Comparison of ENCODE assay signal across 30 cellular contexts in genomic region chr22:16586991-16587390, GRCh38. TPM values are rescaled to one million over a fixed set of nuclear protein-coding genes. Genes with fewer than 3 reads are reported as not detected.
DNase-seq lines count a peak whose midpoint lies in the region; ATAC-seq, FAIRE-seq and TF ChIP-seq lines count a peak whose summit lies in the region.
"Had no signal": no experiment of that assay in that cellular context is flagged by ENCODE, and none has a peak within 500 bp of the region (broad histone marks: within the 10 kb centered on the region; RNA-seq: fewer than 3 reads in every experiment).

No MANE protein-coding gene starts in this region.

- no peak for TF ChIP-seq EP300 in K562 (IDR thresholded peaks at IDR 0.05; ENCODE audit: low read length)

- intact Hi-C loops in K562 (cut with micrococcal nuclease), result no loop called here

- no peaks in the 10 kb centered on the region for H3K79me2 ChIP-seq in K562 (ENCODE audit: control insufficient read depth, insufficient read depth, low read length)

- H3K4me1 ChIP-seq in K562 (replicated peaks in 1 of 2; ENCODE audit: control insufficient read depth in 2 of 2, insufficient read depth in 2 of 2, low read length in 2 of 2), result peaks cover 7 to 10% of the 10 kb centered on the region in 2 experiments
- H3K4me1 ChIP-seq: BE2C, BLaER1 had no signal

- TF ChIP-seq RAD21 in K562 (CRISPR knock-in tag; conservative IDR thresholded peaks at IDR 0.05 in 1 of 2, IDR thresholded peaks at IDR 0.05 in 1 of 2), result no peak

- no peaks in the 10 kb centered on the region for H3K9me1 ChIP-seq in K562 (ENCODE audit: control insufficient read depth, insufficient read depth, low read length)

- CTCF ChIA-PET in K562 (lab: Yijun Ruan, JAX; ENCODE audit: low intra/inter-chr PET ratio), result no interaction called here

- FAIRE-seq in K562 (lab: Jason Lieb, UNC), result no peak
- FAIRE-seq: A204.1, GM12878, GM12892, GM18507 had no signal

- H3K27ac ChIP-seq in K562 (ENCODE audit: extremely low read depth, low read depth, low read length), result no peak overlapping the region
- H3K27ac ChIP-seq: BLaER1 had no signal

- H3K9ac ChIP-seq in K562 (ENCODE audit: insufficient read depth in 1 of 2, low read depth in 2 of 2, low read length in 2 of 2), result no peak overlapping the region
- H3K9ac ChIP-seq: BLaER1 had no signal

- H3K27me3 ChIP-seq in MG63 (no peaks in the 10 kb centered on the region), K562 (ENCODE audit: control insufficient read depth in 2 of 2, insufficient read depth in 2 of 2, low read length in 2 of 2) (no peaks in the 10 kb centered on the region; a peak in 1 of 5 replicates)
- H3K27me3 ChIP-seq: BE2C, BLaER1 had no signal

- 24% methylated on average over 3 of the region's 3 CpGs for WGBS in K562 (ENCODE audit: insufficient coverage, low coverage, missing lambda C conversion rate)

- ATAC-seq in K562 (no peak), GM19397 (IDR thresholded peaks at IDR 0.05; ENCODE audit: unreplicated experiment) (no peak)
- ATAC-seq: GM12878 had no signal

- TF ChIP-seq POLR2A in K562 (conservative IDR thresholded peaks at IDR 0.05), result no peak

- POLR2A ChIA-PET in K562 (lab: Yijun Ruan, JAX), result interaction anchor here (1.6 kb wide), 1 partner anchor 16 kb away, joined by 5 read pairs; no protein-coding TSS in a partner anchor

- BruUV-seq in K562 (replicated peaks; lab: Mats Ljungman, UMichigan), result no TSS peak

- no peak overlapping the region for H3K4me2 ChIP-seq in K562 (ENCODE audit: insufficient read depth, low read length)
- H3K4me2 ChIP-seq: BLaER1 had no signal

- TF ChIP-seq CTCF in K562 (IDR thresholded peaks at IDR 0.05 in 2 of 3, conservative IDR thresholded peaks at IDR 0.05 in 1 of 3; ENCODE audit: insufficient read depth in 2 of 3, low read depth in 1 of 3, low read length in 3 of 3), result no peak

- no peaks in the 10 kb centered on the region for H3K36me3 ChIP-seq in MG63
- no peaks in the 10 kb centered on the region for H3K36me3 ChIP-seq in K562 (ENCODE audit: control insufficient read depth, insufficient read depth, low read length)
- H3K36me3 ChIP-seq: BE2C, BLaER1 had no signal

- H3K9me3 ChIP-seq in MG63 (no peaks in the 10 kb centered on the region), K562 (replicated peaks; ENCODE audit: control insufficient read depth, insufficient read depth, low read depth, low read length) (no peaks in the 10 kb centered on the region)
- H3K9me3 ChIP-seq: BE2C, BLaER1 had no signal

- no peak overlapping the region for H2AFZ ChIP-seq in K562 (ENCODE audit: low read depth, low read length)

- H3K4me3 ChIP-seq in MG63 (no peak overlapping the region), K562 (no peak overlapping the region)
- H3K4me3 ChIP-seq: BLaER1, GM12878 had no signal

- DNase-seq in MG63 (peak; percentile 24), K562 (ENCODE audit: extremely low read depth in 1 of 4, low spot score in 3 of 4) (peak in 1 of 4 experiments; percentile 10), NCI-H128 (lab: John Stamatoyannopoulos, UW; ENCODE audit: unreplicated experiment) (no peak)
- DNase-seq in activated T-cell treated with anti-CD3 and anti-CD28 coated beads, Interleukin-2, amount 50 U/mL, for 1 hour, result no peak
- DNase-seq: 8988T; ACHN; BE2C; C1 segment of cervical spinal cord; CD4-positive, alpha-beta memory T cell; CD4-positive, CD25-positive, alpha-beta regulatory T cell; CD8-positive, alpha-beta memory T cell; COR-L47; DMS 273 treated with DMSO at 0.1 percent for 48 hours; DMS153; DMS53; DMS79; DND-41; EL; GDM1 had no signal

- no peaks in the 10 kb centered on the region for H4K20me1 ChIP-seq in K562 (replicated peaks; ENCODE audit: control insufficient read depth, insufficient read depth, low read length)
- H4K20me1 ChIP-seq: BLaER1 had no signal

- in situ Hi-C loops in K562 (cut with MboI), result no loop called here

TF ChIP-seq in K562, 482 proteins besides CTCF, POLR2A, EP300 and RAD21:
- TF ChIP-seq KLF13 (tag; IDR thresholded peaks at IDR 0.05; ENCODE audit: borderline replicate concordance, low read depth) (no peak), ATF3 (IDR thresholded peaks at IDR 0.05) (peak; percentile 67), ATF3 (CRISPR knock-in tag; conservative IDR thresholded peaks at IDR 0.05) (no peak), JUND (IDR thresholded peaks at IDR 0.05; ENCODE audit: borderline replicate concordance, low read depth, low read length) (peak; percentile 56; the same call in 1 of the 2 replicates), JUND (tag; IDR thresholded peaks at IDR 0.05; ENCODE audit: borderline replicate concordance, low read depth, low read length) (peak; percentile 47; the same call in 1 of the 3 replicates), NFE2 (IDR thresholded peaks at IDR 0.05; ENCODE audit: low read depth) (0 out of 2 replicates have a peak, but pooled peaks have one; percentile 25), CHAMP1 (IDR thresholded peaks at IDR 0.05) (no peak), EHMT2 (IDR thresholded peaks at IDR 0.05) (0 out of 2 replicates have a peak, but pooled peaks have one; percentile 13), CC2D1A (IDR thresholded peaks at IDR 0.05) (no peak), CCAR2 (IDR thresholded peaks at IDR 0.05; ENCODE audit: low read depth, low read length) (no peak), JUNB (CRISPR knock-in tag; conservative IDR thresholded peaks at IDR 0.05) (0 out of 2 replicates have a peak, but pooled peaks have one; percentile 17), SAFB (IDR thresholded peaks at IDR 0.05; ENCODE audit: borderline replicate concordance, low read depth, low read length) (no peak), JUN (IDR thresholded peaks at IDR 0.05; ENCODE audit: borderline replicate concordance, low read depth, low read length) (peak; percentile 50; the same call in 1 of the 2 replicates), JUN (CRISPR knock-in tag; IDR thresholded peaks at IDR 0.05; ENCODE audit: borderline replicate concordance) (no peak), TCF7L2 (IDR thresholded peaks at IDR 0.05; ENCODE audit: low read depth, low read length) (no peak), MAFK (IDR thresholded peaks at IDR 0.05; ENCODE audit: low read length) (0 out of 2 replicates have a peak, but pooled peaks have one; percentile 8), ZNF639 (CRISPR knock-in tag; conservative IDR thresholded peaks at IDR 0.05 in 1 of 2, IDR thresholded peaks at IDR 0.05 in 1 of 2) (peak in 1 of 2 experiments; percentile 78; a peak in 1 of 4 replicates)

RNA-seq across cellular contexts. Expression of gene CCT8L2, which starts 5.6 kb away (rescaled TPM):
- not detected in 2 replicates for total RNA-seq in MG63 (2014; rRNA removed; shearing (Covaris generic); ENCODE audit: low replicate concordance)
- total RNA-seq in K562 (2011; cell fraction: chromatin; rRNA removed; ENCODE audit: low replicate concordance), result not detected in 2 replicates
- not detected in 2 replicates for total RNA-seq in K562 (2011; cell fraction: nucleolus; rRNA removed)
- not detected in 2 replicates for total RNA-seq in K562 (2011; cell fraction: nucleoplasm; rRNA removed)
- not detected in 2 replicates for total RNA-seq in K562 (2014; rRNA removed)
- total RNA-seq in K562 (2014; rRNA removed; fragmentation: Illumina TruSeq; extraction: Trizol), result not detected in 2 replicates
- total RNA-seq in K562 (2015; rRNA removed; fragmentation: Illumina TruSeq; extraction: Trizol), result not detected in 2 replicates
- total RNA-seq in K562 (2021), result not detected in 2 replicates
- not detected in 2 replicates for polyA plus RNA-seq in K562 (2011; rRNA removed)
- not detected in 2 replicates for polyA plus RNA-seq in K562 (2011; cell fraction: cytosol; rRNA removed)
- not detected in 2 replicates for polyA plus RNA-seq in K562 (2011; cell fraction: nucleus; rRNA removed)
- polyA plus RNA-seq in K562 (2012), result 0.04 and 0.06 TPM in 2 replicates
- not detected in 2 replicates for polyA plus RNA-seq in K562 (2014; fragmentation: Illumina TruSeq; extraction: Trizol)
- not detected for polyA plus RNA-seq in K562 (2014; fragmentation: Nextera tagmentation; extraction: Ambion mirVana)
- 0.13 TPM in 1 of 2 replicates, not detected in the other for polyA plus RNA-seq in K562 (2014; rRNA removed)
- polyA minus RNA-seq in K562 (2011; rRNA and poly(A)+ RNA removed), result not detected in 2 replicates
- not detected in 2 replicates for polyA minus RNA-seq in K562 (2011; cell fraction: cytosol; rRNA and poly(A)+ RNA removed)
- polyA minus RNA-seq in K562 (2011; cell fraction: nucleus; rRNA and poly(A)+ RNA removed), result not detected in 2 replicates
- total RNA-seq: A673; CD4-positive, alpha-beta memory T cell; CD4-positive, CD25-positive, alpha-beta regulatory T cell; CD8-positive, alpha-beta memory T cell; Daoy; G401; GM12878 had no signal
- polyA plus RNA-seq: AG04450; CD14-positive monocyte; CD4-positive, alpha-beta memory T cell; CD4-positive, CD25-positive, alpha-beta regulatory T cell; CD8-positive, alpha-beta memory T cell; GM12878 had no signal
